Comparison of ENCODE assay signal across 20 cellular contexts in genomic region chr3:12578742-12579141, GRCh38. TPM values are rescaled to one million over a fixed set of nuclear protein-coding genes. Genes with fewer than 3 reads are reported as not detected.
A peak's percentile ranks its signal among the peaks of the same experiment; 100 is the strongest.
DNase-seq lines count a peak whose midpoint lies in the region; ATAC-seq, FAIRE-seq and TF ChIP-seq lines count a peak whose summit lies in the region.
"Had no signal": no experiment of that assay in that cellular context is flagged by ENCODE, and none has a peak within 500 bp of the region (broad histone marks: within the 10 kb centered on the region; RNA-seq: fewer than 3 reads in every experiment).

No MANE protein-coding gene starts in this region.

- DNase-seq in CD14-positive monocyte (ENCODE audit: low spot score) (no peak), HCT116 (ENCODE audit: low read depth, low spot score) (no peak), brain microvascular endothelial cell (no peak), small intestine (no peak), NCI-H1105 (lab: John Stamatoyannopoulos, UW) (no peak), immature natural killer cell (no peak)
- peak in 1 of 10 donors; percentile 13 for DNase-seq in naive thymus-derived CD8-positive, alpha-beta T cell
- DNase-seq: colonic mucosa; naive B cell; NCI-H1694; retina; stimulated activated CD4-positive, alpha-beta T cell treated with anti-CD3 and anti-CD28 coated beads, Interleukin-1b, Interleukin-23, amount 100 ng/mL, for 48 hours; stimulated activated CD8-positive, alpha-beta memory T cell treated with anti-CD3 and anti-CD28 coated beads, Interleukin-4, amount 100 ng/mL, for 48 hours; transverse colon had no signal

- CTCF ChIA-PET in HCT116 (lab: Charles Lee), result interaction anchor here (1.0 kb wide), 1 partner anchor 11 kb away, joined by 3 read pairs; no protein-coding TSS in a partner anchor

- intact Hi-C loops in CD14-positive monocyte (cut with micrococcal nuclease) (no loop called here), HCT116 (cut with micrococcal nuclease) (no loop called here)

- H3K4me2 ChIP-seq in HCT116 (ENCODE audit: low read length), result no peak overlapping the region

- peaks cover 20 to 41% of the 10 kb centered on the region in 2 experiments for H3K36me3 ChIP-seq in HCT116 (ENCODE audit: control insufficient read depth in 1 of 2, insufficient read depth in 2 of 2, low read length in 2 of 2)
- peaks cover 77% of the 10 kb centered on the region for H3K36me3 ChIP-seq in brain microvascular endothelial cell (replicated peaks)
- peaks cover 32 to 33% of the 10 kb centered on the region in 2 donors for H3K36me3 ChIP-seq in small intestine (ENCODE audit: control insufficient read depth in 2 of 2, insufficient read depth in 2 of 2, low read length in 2 of 2)

- H3K27ac ChIP-seq in HCT116 (ENCODE audit: low read depth, low read length) (no peak overlapping the region), brain microvascular endothelial cell (no peak overlapping the region), small intestine (ENCODE audit: low read depth in 1 of 2, low read length in 1 of 2) (no peak overlapping the region)
- H3K27ac ChIP-seq: colonic mucosa, transverse colon had no signal

- no peak for ATAC-seq in HCT116
- ATAC-seq in naive thymus-derived CD8-positive, alpha-beta T cell, result no peak
- no peak for ATAC-seq in GM21786 (IDR thresholded peaks at IDR 0.05; ENCODE audit: unreplicated experiment)
- ATAC-seq: activated CD4-positive, CD25-positive, alpha-beta regulatory T cell treated with anti-CD3 and anti-CD28 coated beads, Interleukin-2, amount 50 U/mL, for 24 hours; esophagus mucosa; left lobe of liver had no signal

- TF ChIP-seq CTCF in CD14-positive monocyte (IDR thresholded peaks at IDR 0.05) (peak; percentile 8), HCT116 (IDR thresholded peaks at IDR 0.05 in 2 of 3, conservative IDR thresholded peaks at IDR 0.05 in 1 of 3; ENCODE audit: borderline replicate concordance in 1 of 3, insufficient read depth in 1 of 3, low read depth in 2 of 3, low read length in 2 of 3) (peak in 2 of 3 experiments; percentile 10 to 40; a peak in 2 of 6 replicates), brain microvascular endothelial cell (IDR thresholded peaks at IDR 0.05; ENCODE audit: low read depth, low read length, missing control alignments) (peak; percentile 59)

- H3K9me3 Mint-ChIP-seq in CD14-positive monocyte (peaks cover 0 to 1% (median 0%) of the 10 kb centered on the region in 7 donors), immature natural killer cell (peaks cover 0 to 2% (median 0%) of the 10 kb centered on the region in 6 donors)
- peaks cover 0 to 10% (median 4%) of the 10 kb centered on the region in 9 donors for H3K9me3 Mint-ChIP-seq in naive thymus-derived CD8-positive, alpha-beta T cell

- in situ Hi-C loops in brain microvascular endothelial cell (cut with HindIII; ENCODE audit: low pct_ligation_motif_present, low sequenced_read_pairs), result no loop called here

- no peak for TF ChIP-seq RAD21 in HCT116 (IDR thresholded peaks at IDR 0.05; ENCODE audit: low read depth)

- RAD21 ChIA-PET in HCT116 (lab: Charles Lee; ENCODE audit: low non-redundant PET in 1 of 2, low total read pairs in 2 of 2, uncharacterized antibody in 2 of 2, unreplicated experiment in 2 of 2), result no interaction called here

- 63 to 75% (median 74%) methylated on average over 2 of the region's 2 CpGs for WGBS in small intestine, 3 donors

- H3K9me3 ChIP-seq in HCT116 (ENCODE audit: control insufficient read depth in 1 of 2, insufficient read depth in 1 of 2, low read depth in 1 of 2, low read length in 2 of 2) (no peaks in the 10 kb centered on the region), small intestine (ENCODE audit: control insufficient read depth, low read depth) (no peaks in the 10 kb centered on the region)
- H3K9me3 ChIP-seq: colonic mucosa, transverse colon had no signal

- H4K20me1 ChIP-seq in HCT116 (ENCODE audit: insufficient read depth), result no peaks in the 10 kb centered on the region; the same call in 1 of the 2 replicates

- TF ChIP-seq POLR2A in HCT116 (IDR thresholded peaks at IDR 0.05; ENCODE audit: borderline replicate concordance, extremely low read depth, insufficient read depth, insufficient read length), result no peak

- H3K27ac Mint-ChIP-seq in CD14-positive monocyte (peak overlapping the region in 1 of 7 donors; percentile 43), immature natural killer cell (peak overlapping the region in 2 of 6 donors; percentile 22 to 40)
- peak overlapping the region in 6 of 10 donors; percentile 7 to 82 (median 56) for H3K27ac Mint-ChIP-seq in naive thymus-derived CD8-positive, alpha-beta T cell

- H3K4me1 ChIP-seq in HCT116 (ENCODE audit: control insufficient read depth in 1 of 2, insufficient read depth in 2 of 2, low read length in 2 of 2), result no peaks in the 10 kb centered on the region
- H3K4me1 ChIP-seq in small intestine (ENCODE audit: control insufficient read depth in 2 of 2, insufficient read depth in 1 of 2, low read depth in 1 of 2, low read length in 1 of 2), result no peaks in the 10 kb centered on the region
- H3K4me1 ChIP-seq: colonic mucosa had no signal

- no peak overlapping the region for H3K9ac ChIP-seq in HCT116 (ENCODE audit: low read length)

- no peak overlapping the region for H3K4me3 ChIP-seq in HCT116 (replicated peaks in 1 of 2; ENCODE audit: low read depth in 1 of 2, low read length in 2 of 2)
- no peak overlapping the region for H3K4me3 ChIP-seq in brain microvascular endothelial cell (ENCODE audit: low read depth, low read length)
- no peak overlapping the region for H3K4me3 ChIP-seq in small intestine (ENCODE audit: low read depth in 1 of 2, low read length in 2 of 2)
- H3K4me3 ChIP-seq: colonic mucosa, transverse colon had no signal

- no peaks in the 10 kb centered on the region for H3K9me2 ChIP-seq in HCT116 (ENCODE audit: insufficient read depth)

- no peak overlapping the region for H3K4me3 Mint-ChIP-seq in CD14-positive monocyte
- no peak overlapping the region for H3K4me3 Mint-ChIP-seq in naive thymus-derived CD8-positive, alpha-beta T cell
- no peak overlapping the region for H3K4me3 Mint-ChIP-seq in immature natural killer cell
- H3K4me3 Mint-ChIP-seq: naive B cell had no signal

- FAIRE-seq in small intestine (lab: Jason Lieb, UNC), result no peak

- H3K4me1 Mint-ChIP-seq in CD14-positive monocyte (peaks cover 8% of the 10 kb centered on the region), immature natural killer cell (peaks cover 0 to 9% of the 10 kb centered on the region in 2 donors)
- H3K4me1 Mint-ChIP-seq in naive thymus-derived CD8-positive, alpha-beta T cell, result peaks cover 2 to 10% (median 6%) of the 10 kb centered on the region in 4 donors

- H3K79me2 ChIP-seq in HCT116 (ENCODE audit: insufficient read depth, low read length), result no peaks in the 10 kb centered on the region; the same call in 1 of the 2 replicates

- H3K27me3 ChIP-seq in HCT116 (ENCODE audit: insufficient read depth, low read length) (no peaks in the 10 kb centered on the region), brain microvascular endothelial cell (replicated peaks) (no peaks in the 10 kb centered on the region), small intestine (ENCODE audit: control insufficient read depth in 2 of 2, insufficient read depth in 2 of 2, low read length in 2 of 2) (no peaks in the 10 kb centered on the region)
- H3K27me3 ChIP-seq: colonic mucosa, transverse colon had no signal

- H2AFZ ChIP-seq in HCT116 (ENCODE audit: low read depth, low read length, poor library complexity, severe bottlenecking), result no peak overlapping the region

- H3K36me3 Mint-ChIP-seq in CD14-positive monocyte (peaks cover 79 to 92% of the 10 kb centered on the region in 2 donors), immature natural killer cell (peaks cover 28 to 62% (median 36%) of the 10 kb centered on the region in 3 donors)
- peaks cover 19 to 92% (median 54%) of the 10 kb centered on the region in 3 donors for H3K36me3 Mint-ChIP-seq in naive thymus-derived CD8-positive, alpha-beta T cell

- no TSS peak for BruUV-seq in HCT116 (replicated peaks; lab: Mats Ljungman, UMichigan)

- no peaks in the 10 kb centered on the region for H3K27me3 Mint-ChIP-seq in CD14-positive monocyte (ENCODE audit: low read depth in 3 of 3)
- no peaks in the 10 kb centered on the region for H3K27me3 Mint-ChIP-seq in naive thymus-derived CD8-positive, alpha-beta T cell
- H3K27me3 Mint-ChIP-seq in immature natural killer cell (ENCODE audit: low read depth in 3 of 3), result peaks cover 1 to 8% (median 7%) of the 10 kb centered on the region in 3 donors
- H3K27me3 Mint-ChIP-seq: naive B cell had no signal

- POLR2A ChIA-PET in HCT116 (lab: Charles Lee), result interaction anchor here (0.7 kb wide), 1 partner anchor 36 kb away, joined by 5 read pairs; no protein-coding TSS in a partner anchor
- POLR2A ChIA-PET in naive thymus-derived CD8-positive, alpha-beta T cell (lab: Charles Lee), result no interaction called here

RNA-seq across cellular contexts. Expression of gene MKRN2, which starts 21.9 kb away (rescaled TPM):
- polyA plus RNA-seq in CD14-positive monocyte (10 to 100 TPM; 29.6 to 30.9 TPM), small intestine (10 to 100 TPM; 12.7 to 16.0 (median 13.2) TPM), immature natural killer cell (10 to 100 TPM; 48.6 to 58.1 (median 50.8) TPM)
- 27.9 TPM for total RNA-seq in HCT116 (2021; ENCODE audit: unreplicated experiment)
- polyA plus RNA-seq in HCT116 (2012), result 22.8 and 23.2 TPM in 2 replicates
- 10 to 100 TPM; 32.4 to 33.0 TPM for total RNA-seq in naive thymus-derived CD8-positive, alpha-beta T cell
- polyA plus RNA-seq in naive thymus-derived CD8-positive, alpha-beta T cell, result 10 to 100 TPM; 43.5 to 56.3 (median 47.5) TPM

RNA-seq across cellular contexts. Expression of gene MKRN2OS, which starts 33.4 kb away (rescaled TPM):
- polyA plus RNA-seq in CD14-positive monocyte (not detected), small intestine (10 to 100 TPM in 2 of 3 donors, 1 to 10 TPM in 1; 7.6 to 23.9 (median 10.3) TPM), immature natural killer cell (not detected)
- not detected for total RNA-seq in HCT116 (2021; ENCODE audit: unreplicated experiment)
- 0.90 and 1.8 TPM in 2 replicates for polyA plus RNA-seq in HCT116 (2012)
- not detected for total RNA-seq in naive thymus-derived CD8-positive, alpha-beta T cell
- not detected for polyA plus RNA-seq in naive thymus-derived CD8-positive, alpha-beta T cell
- total RNA-seq: left lobe of liver, LHCN-M2, NCI-H460 had no signal

Comparison
In these comparisons a context has a peak if more than half of its experiments do, and no peak if none do; other contexts are left out.
1. CTCF ChIP-seq: peak in every context shown above with its lines; median percentile 59 in brain microvascular endothelial cell; 25 in HCT116; 8 in CD14-positive monocyte.
2. RNA of gene MKRN2OS, which starts 33.4 kb away (polyA plus RNA-seq): 7.6 to 23.9 TPM in small intestine; not detected in CD14-positive monocyte, not detected in naive thymus-derived CD8-positive, alpha-beta T cell and not detected in immature natural killer cell; every median in the first group is over 4 times any median in the second.